In the genomic region with DNA sequence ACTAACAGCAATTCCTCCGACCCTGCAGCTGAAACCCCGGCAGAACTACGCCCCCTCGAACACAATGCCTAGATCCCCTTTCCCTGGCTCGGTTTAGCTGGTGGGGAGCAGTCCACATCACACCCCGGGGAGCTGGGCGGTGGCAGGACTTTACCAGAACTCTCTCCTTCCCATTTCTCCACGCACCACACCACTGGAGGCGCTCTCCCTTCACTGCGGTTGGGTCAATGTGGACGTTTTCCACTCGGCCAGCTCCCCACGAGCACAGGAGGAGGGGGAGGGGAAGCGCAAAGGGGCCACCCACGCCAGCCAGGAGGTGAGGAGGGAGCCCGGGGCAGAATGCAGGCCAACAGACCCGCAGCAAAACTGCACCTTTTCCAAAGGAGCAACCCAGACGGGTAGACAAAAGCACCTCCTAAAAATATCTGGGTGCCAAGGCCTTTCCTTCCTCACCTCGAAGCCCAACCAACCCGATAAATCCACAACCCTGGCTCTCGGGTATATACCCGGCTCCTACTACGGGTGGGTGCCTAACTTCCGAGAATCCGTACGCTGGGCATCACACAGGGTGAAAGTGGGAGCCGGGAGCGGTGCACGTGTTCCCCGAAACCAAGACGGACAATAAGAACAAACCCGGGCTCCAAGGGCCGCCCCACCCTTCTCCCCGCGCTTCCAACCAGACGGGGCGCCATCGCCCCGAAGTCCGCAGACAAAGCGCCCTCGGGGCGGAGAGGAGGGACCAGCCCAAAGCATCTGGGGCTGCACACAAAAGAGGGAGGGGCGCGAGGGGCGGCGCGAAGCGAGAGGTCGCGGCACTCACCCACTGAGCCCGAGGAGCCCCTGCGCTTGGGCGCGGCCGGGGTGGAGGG, we compare ENCODE assay signal across 8 cellular contexts. TPM values are rescaled to one million over a fixed set of nuclear protein-coding genes. Genes with fewer than 3 reads are reported as not detected.
DNase-seq lines count a peak whose midpoint lies in the region; ATAC-seq and TF ChIP-seq lines count a peak whose summit lies in the region.

No MANE protein-coding gene starts in this region.

- TF ChIP-seq CTCF in GM12875 (IDR thresholded peaks at IDR 0.05; ENCODE audit: borderline replicate concordance, insufficient read depth, low read depth, low read length), result peak; percentile 63; the same call in 1 of the 2 replicates

- H2AFZ ChIP-seq in mesenchymal stem cell (ENCODE audit: low read depth, low read length), result no peak overlapping the region

- H4K8ac ChIP-seq in mesenchymal stem cell (ENCODE audit: low read length), result peak overlapping the region; percentile 77

- H3K79me1 ChIP-seq in mesenchymal stem cell (replicated peaks; ENCODE audit: low read length, poor library complexity, severe bottlenecking), result no peaks in the 10 kb centered on the region

- H3K4ac ChIP-seq in mesenchymal stem cell (ENCODE audit: low read depth in 1 of 2, low read length in 2 of 2), result peak overlapping the region; percentile 89 to 98

- H3K9ac ChIP-seq in endocrine pancreas (ENCODE audit: control insufficient read depth, insufficient read depth, low read length) (peak overlapping the region; percentile 88), mesenchymal stem cell (ENCODE audit: low read length) (peak overlapping the region; percentile 100)

- H4K91ac ChIP-seq in mesenchymal stem cell (ENCODE audit: low read length), result peak overlapping the region; percentile 98

- no peak overlapping the region for H2BK12ac ChIP-seq in mesenchymal stem cell (ENCODE audit: low read length in 2 of 2)

- DNase-seq in HT-29 (ENCODE audit: low spot score), result peak; percentile 90
- peak; percentile 71 for DNase-seq in NOMO-1 treated with DMSO at 0.1 percent for 48 hours (lab: John Stamatoyannopoulos, UW; ENCODE audit: unreplicated experiment)
- peak; percentile 58 for DNase-seq in activated CD8-positive, alpha-beta memory T cell treated with anti-CD3 and anti-CD28 coated beads, Interleukin-2, amount 50 U/mL, for 4 hours
- DNase-seq in mesenchymal stem cell, result peak; percentile 88
- peak; percentile 25 for DNase-seq in stimulated activated CD8-positive, alpha-beta memory T cell treated with anti-CD3 and anti-CD28 coated beads, Interleukin-15, amount 100 ng/mL, for 24 hours (ENCODE audit: low read depth)

- H3K14ac ChIP-seq in mesenchymal stem cell (ENCODE audit: low read length in 2 of 2), result peak overlapping the region; percentile 95 to 97

- H3K36me3 ChIP-seq in endocrine pancreas (ENCODE audit: control insufficient read depth, insufficient read depth, low read length) (no peaks in the 10 kb centered on the region), mesenchymal stem cell (ENCODE audit: control insufficient read depth in 1 of 2, insufficient read depth in 2 of 2, low read depth in 1 of 2, low read length in 2 of 2) (peaks cover 0 to 7% of the 10 kb centered on the region in 2 experiments)

- peak overlapping the region; percentile 55 for H3K4me2 ChIP-seq in mesenchymal stem cell (ENCODE audit: low read length, poor library complexity, severe bottlenecking)

- peak overlapping the region; percentile 98 for H2BK120ac ChIP-seq in mesenchymal stem cell (ENCODE audit: low read depth, low read length)

- peak overlapping the region; percentile 99 to 100 for H3K18ac ChIP-seq in mesenchymal stem cell (ENCODE audit: low read depth in 1 of 2, low read length in 2 of 2)

- H3K27ac ChIP-seq in mesenchymal stem cell (ENCODE audit: low read length, poor library complexity, severe bottlenecking), result peak overlapping the region; percentile 99

- H3K4me1 ChIP-seq in endocrine pancreas (ENCODE audit: control insufficient read depth, insufficient read depth, low read length) (peaks cover 13% of the 10 kb centered on the region), mesenchymal stem cell (ENCODE audit: control insufficient read depth, insufficient read depth, low read depth, low read length) (peaks cover 2% of the 10 kb centered on the region)

- H3K27me3 ChIP-seq in endocrine pancreas (ENCODE audit: control insufficient read depth, insufficient read depth, low read length), result no peaks in the 10 kb centered on the region
- H3K27me3 ChIP-seq in mesenchymal stem cell (ENCODE audit: control insufficient read depth in 1 of 2, insufficient read depth in 1 of 2, low read length in 2 of 2), result no peaks in the 10 kb centered on the region

- no peak for ATAC-seq in HG03378 (IDR thresholded peaks at IDR 0.05; ENCODE audit: unreplicated experiment)

- peak overlapping the region; percentile 60 for H3K4me3 ChIP-seq in GM12875 (ENCODE audit: low read depth, low read length)
- peak overlapping the region; percentile 94 for H3K4me3 ChIP-seq in endocrine pancreas (ENCODE audit: control insufficient read depth, insufficient read depth, low read length)
- peak overlapping the region; percentile 98 to 99 for H3K4me3 ChIP-seq in mesenchymal stem cell (ENCODE audit: insufficient read depth in 1 of 2, low read depth in 1 of 2, low read length in 2 of 2)

- H3K9me3 ChIP-seq in endocrine pancreas (ENCODE audit: control insufficient read depth, low read length), result no peaks in the 10 kb centered on the region
- H3K9me3 ChIP-seq in mesenchymal stem cell (ENCODE audit: control insufficient read depth, low read length), result peaks cover 9% of the 10 kb centered on the region

- H3K23ac ChIP-seq in mesenchymal stem cell (ENCODE audit: low read length in 2 of 2), result peak overlapping the region in 1 of 2 experiments; percentile 29

- peak overlapping the region; percentile 99 for H2AK5ac ChIP-seq in mesenchymal stem cell (ENCODE audit: low read length, severe bottlenecking)

- H2BK15ac ChIP-seq in mesenchymal stem cell (ENCODE audit: low read depth, poor library complexity, severe bottlenecking), result peak overlapping the region; percentile 57

- peak overlapping the region; percentile 98 for H2BK5ac ChIP-seq in mesenchymal stem cell (ENCODE audit: low read depth, low read length, poor library complexity, severe bottlenecking)

- under 1% methylated on average over 53 of the region's 56 CpGs for WGBS in mesenchymal stem cell

RNA-seq across cellular contexts. Expression of gene RTN4, which starts 1.1 kb away (rescaled TPM):
- 117 and 138 TPM in 2 replicates for total RNA-seq in HT-29 (2014; rRNA removed; shearing (Covaris generic))
- 977 TPM for polyA plus RNA-seq in mesenchymal stem cell (2013, experiment 1 of 2)
- polyA plus RNA-seq in mesenchymal stem cell (2013, experiment 2 of 2), result 1,026 TPM

Comparison
In these comparisons a context has a peak if more than half of its experiments do, and no peak if none do; other contexts are left out.
1. DNase-seq: peak in every context shown above with its lines; median percentile 90 in HT-29; 88 in mesenchymal stem cell; 71 in NOMO-1 treated with DMSO at 0.1 percent for 48 hours; 58 in activated CD8-positive, alpha-beta memory T cell treated with anti-CD3 and anti-CD28 coated beads, Interleukin-2, amount 50 U/mL, for 4 hours; 25 in stimulated activated CD8-positive, alpha-beta memory T cell treated with anti-CD3 and anti-CD28 coated beads, Interleukin-15, amount 100 ng/mL, for 24 hours.